Comparison of ENCODE assay signal across 15 cellular contexts in the genomic region with DNA sequence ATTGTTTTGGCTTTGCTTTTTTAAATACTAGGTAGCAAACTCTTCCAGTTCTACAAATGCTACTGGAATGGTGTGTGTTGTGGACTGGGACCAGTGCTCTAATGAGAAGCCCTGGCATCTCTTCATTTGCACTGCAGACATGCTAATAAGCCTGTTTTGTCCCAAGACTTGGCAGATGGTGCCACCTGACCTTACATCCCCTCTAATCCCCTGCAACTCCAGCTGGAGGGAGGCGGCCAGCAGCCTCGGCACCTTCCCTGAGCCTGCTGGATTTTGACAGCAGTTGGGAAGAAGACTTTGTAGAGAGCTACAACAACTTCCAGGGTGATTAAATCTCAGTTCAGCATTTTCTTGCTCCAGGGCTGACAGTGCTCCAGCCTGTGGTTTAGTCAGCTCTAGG.
"Had no signal": no experiment of that assay in that cellular context is flagged by ENCODE, and none has a peak within 500 bp of the region (broad histone marks: within the 10 kb centered on the region; RNA-seq: fewer than 3 reads in every experiment).

No MANE protein-coding gene starts in this region.

- H3K4me3 ChIP-seq: coronary artery, heart left ventricle, suprapubic skin, thyroid gland had no signal

- DNase-seq: effector CD8-positive, alpha-beta T cell; foreskin melanocyte; heart left ventricle; hippocampal formation; left colon; mesendoderm; naive B cell; small intestine; stimulated activated CD4-positive, alpha-beta T cell treated with anti-CD3 and anti-CD28 coated beads, Interleukin-12 subunit alpha, Interleukin-12 subunit beta, amount 100 ng/mL, for 4 hours; stimulated activated CD4-positive, alpha-beta T cell treated with anti-CD3 and anti-CD28 coated beads, Interleukin-2, amount 100 ng/mL, for 48 hours; stimulated activated naive CD4-positive, alpha-beta T cell treated with Interleukin-2 at 50 U/mL for 16 hours; thyroid gland had no signal

- H3K9me3 ChIP-seq: suprapubic skin, thyroid gland had no signal

- H3K36me3 ChIP-seq: thyroid gland had no signal

- H3K27me3 ChIP-seq: heart left ventricle, suprapubic skin, thyroid gland had no signal

- ATAC-seq: heart left ventricle, left colon, right cardiac atrium had no signal
